ENCODE assay signal across 12 cellular contexts in the genomic region with DNA sequence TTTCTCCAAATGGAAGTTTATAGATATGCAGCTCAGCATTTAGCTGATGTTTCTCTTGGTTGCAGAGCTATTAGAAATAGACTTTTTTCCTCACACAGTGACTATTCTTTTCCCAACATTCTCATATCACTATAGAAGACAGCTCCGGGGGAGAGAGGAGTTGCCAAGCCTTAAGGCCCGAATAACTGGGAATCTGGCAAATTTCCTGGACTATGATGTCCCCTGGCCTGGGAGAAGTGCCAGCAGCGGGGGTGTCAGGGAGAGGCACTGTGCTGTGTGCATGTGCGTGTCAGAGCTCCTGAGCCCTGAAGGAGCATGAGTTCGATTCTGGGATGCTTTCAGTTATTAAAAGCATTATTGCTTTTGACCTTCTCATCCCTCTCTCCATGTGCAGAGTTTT.
A peak's percentile ranks its signal among the peaks of the same experiment; 100 is the strongest.
DNase-seq lines count a peak whose midpoint lies in the region; ATAC-seq, FAIRE-seq and TF ChIP-seq lines count a peak whose summit lies in the region.
"Had no signal": no experiment of that assay in that cellular context is flagged by ENCODE, and none has a peak within 500 bp of the region (broad histone marks: within the 10 kb centered on the region; RNA-seq: fewer than 3 reads in every experiment).

No MANE protein-coding gene starts in this region.

- ATAC-seq in GM19324 (IDR thresholded peaks at IDR 0.05; ENCODE audit: low FRiP score, unreplicated experiment) (no peak), GM18909 (IDR thresholded peaks at IDR 0.05; ENCODE audit: poor library complexity, unreplicated experiment) (no peak), natural killer cell (no peak)

- intact Hi-C loops in natural killer cell (cut with micrococcal nuclease) = no loop called here

- no peaks in the 10 kb centered on the region for H3K9me3 Mint-ChIP-seq in natural killer cell
- H3K9me3 Mint-ChIP-seq: H9 had no signal

- peaks cover 12 to 13% of the 10 kb centered on the region in 2 donors for H3K4me1 Mint-ChIP-seq in natural killer cell

- DNase-seq in AG09319 (ENCODE audit: extremely low read depth, low read depth) (peak; percentile 69), NCI-H226 (peak; percentile 64), fibroblast of gingiva (ENCODE audit: low read depth) (peak; percentile 75), myocyte (ENCODE audit: low read depth) (peak; percentile 71), natural killer cell (no peak), D721Med (ENCODE audit: insufficient read length, low spot score) (no peak)
- DNase-seq: activated CD8-positive, alpha-beta memory T cell treated with anti-CD3 and anti-CD28 coated beads, Interleukin-2, amount 50 U/mL, for 4 hours; DMS153; H9; NCI-H2227 treated with DMSO at 0.1 percent for 48 hours had no signal

- no peak for FAIRE-seq in D721Med (lab: Jason Lieb, UNC)

- no peak overlapping the region for H3K27ac Mint-ChIP-seq in natural killer cell
- H3K27ac Mint-ChIP-seq: H9 had no signal

- TF ChIP-seq CTCF in AG09319 (IDR thresholded peaks at IDR 0.05; ENCODE audit: low read depth, low read length) = no peak
- TF ChIP-seq CTCF in natural killer cell (IDR thresholded peaks at IDR 0.05) = no peak
- no peak for TF ChIP-seq CTCF in D721Med (IDR thresholded peaks at IDR 0.05; ENCODE audit: insufficient read depth, missing control alignments)

- no peak overlapping the region for H3K4me3 Mint-ChIP-seq in natural killer cell
- H3K4me3 Mint-ChIP-seq: H9 had no signal

- no peaks in the 10 kb centered on the region for H3K27me3 Mint-ChIP-seq in natural killer cell (ENCODE audit: low read depth in 2 of 2)

- H3K36me3 Mint-ChIP-seq in natural killer cell = no peaks in the 10 kb centered on the region

Comparison
In these comparisons a context has a peak if more than half of its experiments do, and no peak if none do; other contexts are left out.
1. DNase-seq: peak in AG09319 (single experiment), NCI-H226 (single experiment), fibroblast of gingiva (single experiment) and myocyte (single experiment); none in natural killer cell (single experiment) and D721Med (single experiment).